1 cellular context compared by ENCODE assay signal in genomic region chr19:17255150-17255621, GRCh38.
TF ChIP-seq lines count a peak whose summit lies in the region.

No MANE protein-coding gene starts in this region.

TF ChIP-seq in WTC11, 78 proteins besides CTCF, POLR2A, EP300 and RAD21 (continued from another document):
- TF ChIP-seq ZNF121 (CRISPR knock-in tag; IDR thresholded peaks at IDR 0.05), result peak; percentile 20; the same call in 1 of the 2 replicates
- TF ChIP-seq, protein P1, sequence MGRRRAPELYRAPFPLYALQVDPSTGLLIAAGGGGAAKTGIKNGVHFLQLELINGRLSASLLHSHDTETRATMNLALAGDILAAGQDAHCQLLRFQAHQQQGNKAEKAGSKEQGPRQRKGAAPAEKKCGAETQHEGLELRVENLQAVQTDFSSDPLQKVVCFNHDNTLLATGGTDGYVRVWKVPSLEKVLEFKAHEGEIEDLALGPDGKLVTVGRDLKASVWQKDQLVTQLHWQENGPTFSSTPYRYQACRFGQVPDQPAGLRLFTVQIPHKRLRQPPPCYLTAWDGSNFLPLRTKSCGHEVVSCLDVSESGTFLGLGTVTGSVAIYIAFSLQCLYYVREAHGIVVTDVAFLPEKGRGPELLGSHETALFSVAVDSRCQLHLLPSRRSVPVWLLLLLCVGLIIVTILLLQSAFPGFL (CRISPR knock-in tag; IDR thresholded peaks at IDR 0.05; ENCODE audit: borderline replicate concordance), result no peak
- TF ChIP-seq JUN (CRISPR knock-in tag; IDR thresholded peaks at IDR 0.05), result no peak
- TF ChIP-seq, protein P2, sequence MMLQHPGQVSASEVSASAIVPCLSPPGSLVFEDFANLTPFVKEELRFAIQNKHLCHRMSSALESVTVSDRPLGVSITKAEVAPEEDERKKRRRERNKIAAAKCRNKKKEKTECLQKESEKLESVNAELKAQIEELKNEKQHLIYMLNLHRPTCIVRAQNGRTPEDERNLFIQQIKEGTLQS (CRISPR knock-in tag; conservative IDR thresholded peaks at IDR 0.05), result no peak
- peak; percentile 16; the same call in 1 of the 2 replicates for TF ChIP-seq USF2 (CRISPR knock-in tag; IDR thresholded peaks at IDR 0.05)
- no peak for TF ChIP-seq NFYB (CRISPR knock-in tag; conservative IDR thresholded peaks at IDR 0.05; ENCODE audit: low read depth)
- no peak for TF ChIP-seq AFF4 (CRISPR knock-in tag; IDR thresholded peaks at IDR 0.05; ENCODE audit: borderline replicate concordance)
